1 cellular context compared by ENCODE assay signal in genomic region chr13:109802936-109803335, GRCh38.
TF ChIP-seq lines count a peak whose summit lies in the region.

No MANE protein-coding gene starts in this region.

TF ChIP-seq in HepG2, 621 proteins besides CTCF, POLR2A, EP300 and RAD21 (continued from another document):
- TF ChIP-seq ZNF549 (CRISPR knock-in tag; IDR thresholded peaks at IDR 0.05) (no peak), ZNF788 (CRISPR knock-in tag; IDR thresholded peaks at IDR 0.05; ENCODE audit: borderline replicate concordance) (peak; percentile 53; the same call in 1 of the 2 replicates), DPF2 (CRISPR knock-in tag; IDR thresholded peaks at IDR 0.05; ENCODE audit: borderline replicate concordance, low read depth) (0 out of 2 replicates have a peak, but pooled peaks have one; percentile 55), SALL2 (CRISPR knock-in tag; IDR thresholded peaks at IDR 0.05) (no peak), RARA (CRISPR knock-in tag; IDR thresholded peaks at IDR 0.05) (peak; percentile 34; the same call in 1 of the 2 replicates), SALL1 (CRISPR knock-in tag; IDR thresholded peaks at IDR 0.05) (peak; percentile 75), MIER3 (CRISPR knock-in tag; IDR thresholded peaks at IDR 0.05; ENCODE audit: borderline replicate concordance) (peak; percentile 55; the same call in 1 of the 2 replicates), ZSCAN9 (CRISPR knock-in tag; IDR thresholded peaks at IDR 0.05; ENCODE audit: borderline replicate concordance) (0 out of 2 replicates have a peak, but pooled peaks have one; percentile 57), RXRB (CRISPR knock-in tag; IDR thresholded peaks at IDR 0.05; ENCODE audit: borderline replicate concordance) (peak; percentile 37; the same call in 1 of the 2 replicates), ZBTB26 (CRISPR knock-in tag; IDR thresholded peaks at IDR 0.05; ENCODE audit: borderline replicate concordance) (0 out of 2 replicates have a peak, but pooled peaks have one; percentile 30), ATF3 (CRISPR knock-in tag; IDR thresholded peaks at IDR 0.05) (peak; percentile 85), HMG20A (CRISPR knock-in tag; IDR thresholded peaks at IDR 0.05; ENCODE audit: borderline replicate concordance) (peak; percentile 72), THYN1 (CRISPR knock-in tag; IDR thresholded peaks at IDR 0.05; ENCODE audit: borderline replicate concordance, low read depth) (no peak), ZFAT (CRISPR knock-in tag; conservative IDR thresholded peaks at IDR 0.05) (no peak), NAIF1 (CRISPR knock-in tag; IDR thresholded peaks at IDR 0.05; ENCODE audit: borderline replicate concordance) (no peak)
